In the genomic region with DNA sequence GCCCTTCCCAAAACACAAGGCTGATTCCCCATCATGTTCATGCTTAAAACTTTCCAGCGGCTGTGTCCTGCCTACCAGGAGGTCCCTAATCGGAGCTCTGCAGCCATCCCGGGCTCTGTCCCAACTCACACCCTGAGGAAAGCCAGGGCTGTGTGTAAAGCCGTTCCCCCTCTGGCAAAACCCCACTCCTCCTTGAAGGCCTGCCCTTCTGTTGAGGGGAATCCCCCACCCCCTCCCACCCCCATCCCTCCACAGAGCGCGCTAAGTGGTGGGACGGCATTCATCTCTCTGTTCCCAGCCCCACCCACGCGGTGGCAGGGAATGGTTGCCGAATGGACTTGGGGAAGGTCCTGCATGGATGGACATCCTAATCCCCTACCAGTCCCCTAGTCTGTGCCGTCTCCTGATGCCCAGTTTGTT, we compare ENCODE assay signal across 7 cellular contexts. TPM values are rescaled to one million over a fixed set of nuclear protein-coding genes. Genes with fewer than 3 reads are reported as not detected.
DNase-seq lines count a peak whose midpoint lies in the region; FAIRE-seq and TF ChIP-seq lines count a peak whose summit lies in the region.

No MANE protein-coding gene starts in this region.

- no peak for FAIRE-seq in kidney (lab: Jason Lieb, UNC)

- H3K4me1 ChIP-seq in kidney (ENCODE audit: control insufficient read depth in 1 of 2, insufficient read depth in 1 of 2, low read depth in 1 of 2, low read length in 2 of 2) (peaks cover 0 to 13% of the 10 kb centered on the region in 2 donors), stomach smooth muscle (ENCODE audit: control insufficient read depth, insufficient read depth, low read length) (peaks cover 27% of the 10 kb centered on the region)

- H3K27me3 ChIP-seq in stomach smooth muscle (ENCODE audit: control insufficient read depth in 1 of 2, insufficient read depth in 2 of 2, low read length in 2 of 2), result no peaks in the 10 kb centered on the region

- DNase-seq in kidney (no peak), NCI-H1092 treated with DMSO at 0.1 percent for 48 hours (lab: John Stamatoyannopoulos, UW) (no peak), hippocampal formation (lab: John Stamatoyannopoulos, UW) (no peak)
- no peak for DNase-seq in stimulated activated CD4-positive, alpha-beta T cell treated with anti-CD3 and anti-CD28 coated beads, Interleukin-4, amount 100 ng/mL, for 4 hours

- H3K4me3 ChIP-seq in kidney (ENCODE audit: low read length in 2 of 2) (peak overlapping the region; percentile 72 to 79), stomach smooth muscle (ENCODE audit: low read length in 2 of 2) (peak overlapping the region; percentile 56 to 88)

- H3K27ac ChIP-seq in KOPT-K1 (ENCODE audit: low read depth, low read length, poor library complexity, severe bottlenecking), result peak overlapping the region; percentile 55
- peak overlapping the region; percentile 86 for H3K27ac ChIP-seq in angular gyrus (ENCODE audit: low read depth, low read length)
- H3K27ac ChIP-seq in kidney (ENCODE audit: low read depth in 2 of 2, low read length in 2 of 2), result peak overlapping the region; percentile 72 to 74
- H3K27ac ChIP-seq in stomach smooth muscle (ENCODE audit: low read length), result peak overlapping the region; percentile 87

- no peaks in the 10 kb centered on the region for H3K9me3 ChIP-seq in KOPT-K1 (ENCODE audit: insufficient read depth, low read length, poor library complexity, severe bottlenecking)
- H3K9me3 ChIP-seq in kidney (ENCODE audit: control insufficient read depth in 1 of 2, low read length in 2 of 2), result no peaks in the 10 kb centered on the region
- no peaks in the 10 kb centered on the region for H3K9me3 ChIP-seq in stomach smooth muscle (ENCODE audit: control insufficient read depth in 2 of 2, low read length in 2 of 2)

- no peak for TF ChIP-seq CTCF in kidney (IDR thresholded peaks at IDR 0.05; ENCODE audit: borderline replicate concordance, extremely low read depth, insufficient read depth)

- intact Hi-C loops in kidney (cut with DNase I), result no loop called here

- H3K9ac ChIP-seq in kidney (ENCODE audit: low read length in 2 of 2) (peak overlapping the region; percentile 15 to 62), stomach smooth muscle (ENCODE audit: low read length in 2 of 2) (peak overlapping the region; percentile 49 to 82)

- H3K36me3 ChIP-seq in KOPT-K1 (ENCODE audit: insufficient read depth, low read length) (peaks cover 16% of the 10 kb centered on the region; the same call in 1 of the 2 replicates), kidney (ENCODE audit: control insufficient read depth in 1 of 2, insufficient read depth in 2 of 2, low read length in 2 of 2) (no peaks in the 10 kb centered on the region), stomach smooth muscle (ENCODE audit: control insufficient read depth in 2 of 2, insufficient read depth in 2 of 2, low read length in 2 of 2) (peaks cover 2% of the 10 kb centered on the region in 2 donors)

RNA-seq across cellular contexts. Expression of a gene that starts 0.7 kb away (rescaled TPM):
- 47.0 TPM for total RNA-seq in kidney
- polyA plus RNA-seq in kidney (ENCODE audit: insufficient read depth, low read depth, low replicate concordance), result 141 TPM

RNA-seq across cellular contexts. Expression of a gene that starts 52.7 kb away (rescaled TPM):
- 29.9 TPM for total RNA-seq in kidney
- 55.5 TPM for polyA plus RNA-seq in kidney (ENCODE audit: insufficient read depth, low read depth, low replicate concordance)

RNA-seq across cellular contexts. Expression of a gene that starts 52.8 kb away (rescaled TPM):
- total RNA-seq in kidney, result 130 TPM
- 233 TPM for polyA plus RNA-seq in kidney (ENCODE audit: insufficient read depth, low read depth, low replicate concordance)
